ENCODE assay signal across 1 cellular context in genomic region chr2:32008811-32009478, GRCh38.
TF ChIP-seq lines count a peak whose summit lies in the region.

No MANE protein-coding gene starts in this region.

TF ChIP-seq in WTC11, 78 proteins besides CTCF, POLR2A, EP300 and RAD21 (continued from another document):
- TF ChIP-seq ARID4B (CRISPR knock-in tag; IDR thresholded peaks at IDR 0.05; ENCODE audit: borderline replicate concordance): no peak
- no peak for TF ChIP-seq RELA (CRISPR knock-in tag; IDR thresholded peaks at IDR 0.05; ENCODE audit: borderline replicate concordance)
- TF ChIP-seq SP1 (CRISPR knock-in tag; conservative IDR thresholded peaks at IDR 0.05): no peak
- no peak for TF ChIP-seq ZNF232 (CRISPR knock-in tag; IDR thresholded peaks at IDR 0.05)
- TF ChIP-seq CBFB (CRISPR knock-in tag; IDR thresholded peaks at IDR 0.05; ENCODE audit: low read depth): no peak
- no peak for TF ChIP-seq E2F5 (CRISPR knock-in tag; IDR thresholded peaks at IDR 0.05)
- TF ChIP-seq FOXP4 (CRISPR knock-in tag; IDR thresholded peaks at IDR 0.05): no peak
- TF ChIP-seq ZNF263 (CRISPR knock-in tag; IDR thresholded peaks at IDR 0.05; ENCODE audit: low read depth): no peak
TF ChIP-seq in WTC11: peak in this region for 0.
